Comparison of ENCODE assay signal across 27 cellular contexts in genomic region chr5:132622608-132623007, GRCh38. TPM values are rescaled to one million over a fixed set of nuclear protein-coding genes. Genes with fewer than 3 reads are reported as not detected.
DNase-seq lines count a peak whose midpoint lies in the region; ATAC-seq and TF ChIP-seq lines count a peak whose summit lies in the region.
"Had no signal": no experiment of that assay in that cellular context is flagged by ENCODE, and none has a peak within 500 bp of the region (broad histone marks: within the 10 kb centered on the region; RNA-seq: fewer than 3 reads in every experiment).

No MANE protein-coding gene starts in this region.

- H3K4me2 ChIP-seq in hepatocyte (no peak overlapping the region), neuronal stem cell (ENCODE audit: insufficient read depth, low read length, poor library complexity, severe bottlenecking) (no peak overlapping the region)
- H3K4me2 ChIP-seq: BLaER1 treated with 17β-estradiol and CSF1 and Interleukin-3, amounts not matched to agents 10 nM and 100 nM; GM23338 had no signal

- no peak overlapping the region for H3K18ac ChIP-seq in neuronal stem cell (ENCODE audit: low read length)

- no peak for ATAC-seq in T-helper 17 cell
- ATAC-seq: GM23338, PC-3 had no signal

- H3K9me3 Mint-ChIP-seq in activated CD4-positive, alpha-beta T cell treated with anti-CD3 and anti-CD28 coated beads, Interleukin-2, amount 10 ng/mL, durations not matched to agents 24 days and 14 days: peaks cover 5% of the 10 kb centered on the region
- H3K9me3 Mint-ChIP-seq in progenitor cell of endocrine pancreas (ENCODE audit: low read depth): peaks cover 6% of the 10 kb centered on the region
- H3K9me3 Mint-ChIP-seq: CD4-positive, alpha-beta memory T cell; GM23338 had no signal

- H3K27ac Mint-ChIP-seq in activated CD4-positive, alpha-beta T cell treated with anti-CD3 and anti-CD28 coated beads, Interleukin-2, amount 10 ng/mL, durations not matched to agents 24 days and 14 days: peak overlapping the region; percentile 5
- H3K27ac Mint-ChIP-seq in T-helper 17 cell: peak overlapping the region; percentile 62
- H3K27ac Mint-ChIP-seq in progenitor cell of endocrine pancreas: peak overlapping the region; percentile 80
- H3K27ac Mint-ChIP-seq: GM23338 had no signal

- no peak overlapping the region for H3K23ac ChIP-seq in neuronal stem cell (ENCODE audit: low read depth, low read length, poor library complexity)

- no peak for TF ChIP-seq CTCF in hepatocyte (IDR thresholded peaks at IDR 0.05; ENCODE audit: poor library complexity)
- no peak for TF ChIP-seq CTCF in progenitor cell of endocrine pancreas (IDR thresholded peaks at IDR 0.05; ENCODE audit: unreplicated experiment)

- no peak overlapping the region for H2BK12ac ChIP-seq in neuronal stem cell (ENCODE audit: low read length)

- no peak for DNase-seq in activated CD4-positive, alpha-beta T cell treated with anti-CD3 and anti-CD28 coated beads, Interleukin-2, amount 10 ng/mL, durations not matched to agents 24 days and 14 days
- no peak for DNase-seq in activated CD4-positive, alpha-beta T cell treated with anti-CD3 and anti-CD28 coated beads for 1 hour
- DNase-seq in T-helper 17 cell (no peak), hepatocyte (ENCODE audit: low spot score) (no peak), progenitor cell of endocrine pancreas (ENCODE audit: low spot score, unreplicated experiment) (no peak), neuronal stem cell (ENCODE audit: low spot score) (no peak), KG1 (lab: John Stamatoyannopoulos, UW) (no peak)
- no peak for DNase-seq in activated effector memory CD4-positive, alpha-beta T cell treated with anti-CD3 and anti-CD28 coated beads, Interleukin-2, amount 50 U/mL, for 16 hours
- DNase-seq: ACHN; Caco-2; CD4-positive, alpha-beta memory T cell; DMS153; MM.1S; NCI-H1048; NCI-H1417 treated with DMSO at 0.1 percent for 48 hours; NCI-H187; NCI-H446 treated with DMSO at 0.1 percent for 48 hours; NCI-H526 treated with DMSO at 0.1 percent for 48 hours; PC-3; Right ventricle myocardium superior had no signal

- peaks cover 52% of the 10 kb centered on the region for H3K36me3 Mint-ChIP-seq in activated CD4-positive, alpha-beta T cell treated with anti-CD3 and anti-CD28 coated beads, Interleukin-2, amount 10 ng/mL, durations not matched to agents 24 days and 14 days (ENCODE audit: low read depth)
- peaks cover 20% of the 10 kb centered on the region for H3K36me3 Mint-ChIP-seq in T-helper 17 cell (ENCODE audit: low read depth)
- H3K36me3 Mint-ChIP-seq in progenitor cell of endocrine pancreas (ENCODE audit: insufficient read depth): peaks cover 38% of the 10 kb centered on the region

- H3K4me3 ChIP-seq in hepatocyte: no peak overlapping the region
- H3K4me3 ChIP-seq in neuronal stem cell (ENCODE audit: low read length in 2 of 2): no peak overlapping the region
- H3K4me3 ChIP-seq: BLaER1 treated with 17β-estradiol and CSF1 and Interleukin-3, amounts not matched to agents 10 nM and 100 nM; GM23338; HAP-1 had no signal

- no peaks in the 10 kb centered on the region for H4K20me1 ChIP-seq in hepatocyte (ENCODE audit: insufficient read depth, poor library complexity, severe bottlenecking)
- H4K20me1 ChIP-seq: BLaER1 treated with 17β-estradiol and CSF1 and Interleukin-3, amounts not matched to agents 10 nM and 100 nM had no signal

- no peaks in the 10 kb centered on the region for H3K9me2 ChIP-seq in hepatocyte (replicated peaks; ENCODE audit: insufficient read depth)

- H3K79me2 ChIP-seq in hepatocyte: no peaks in the 10 kb centered on the region

- H3K27me3 ChIP-seq in hepatocyte (no peaks in the 10 kb centered on the region), neuronal stem cell (ENCODE audit: control insufficient read depth in 3 of 3, insufficient read depth in 3 of 3, low read depth in 1 of 3, low read length in 3 of 3) (no peaks in the 10 kb centered on the region)
- H3K27me3 ChIP-seq: BLaER1 treated with 17β-estradiol and CSF1 and Interleukin-3, amounts not matched to agents 10 nM and 100 nM had no signal

- H3K36me3 ChIP-seq in hepatocyte (replicated peaks; ENCODE audit: insufficient read depth, low read depth) (no peaks in the 10 kb centered on the region), neuronal stem cell (replicated peaks in 1 of 2; ENCODE audit: control insufficient read depth in 2 of 2, insufficient read depth in 2 of 2, low read length in 2 of 2) (peaks cover 0 to 9% of the 10 kb centered on the region in 2 donors)

- H3K4me3 Mint-ChIP-seq in activated CD4-positive, alpha-beta T cell treated with anti-CD3 and anti-CD28 coated beads, Interleukin-2, amount 10 ng/mL, durations not matched to agents 24 days and 14 days: no peak overlapping the region
- H3K4me3 Mint-ChIP-seq in T-helper 17 cell: no peak overlapping the region
- H3K4me3 Mint-ChIP-seq in progenitor cell of endocrine pancreas (ENCODE audit: low read depth): no peak overlapping the region
- H3K4me3 Mint-ChIP-seq: GM23338 had no signal

- no peak overlapping the region for H4K8ac ChIP-seq in neuronal stem cell (ENCODE audit: low read depth, low read length)

- H3K27me3 Mint-ChIP-seq in activated CD4-positive, alpha-beta T cell treated with anti-CD3 and anti-CD28 coated beads, Interleukin-2, amount 10 ng/mL, durations not matched to agents 24 days and 14 days: no peaks in the 10 kb centered on the region
- no peaks in the 10 kb centered on the region for H3K27me3 Mint-ChIP-seq in T-helper 17 cell
- H3K27me3 Mint-ChIP-seq in progenitor cell of endocrine pancreas: no peaks in the 10 kb centered on the region
- H3K27me3 Mint-ChIP-seq: CD4-positive, alpha-beta memory T cell had no signal

- no peak overlapping the region for H4K91ac ChIP-seq in neuronal stem cell (ENCODE audit: low read depth, low read length, poor library complexity)

- peak overlapping the region; percentile 1 for H3K27ac ChIP-seq in hepatocyte
- no peak overlapping the region for H3K27ac ChIP-seq in neuronal stem cell (replicated peaks; ENCODE audit: low read length)
- H3K27ac ChIP-seq: 22Rv1; BLaER1 treated with 17β-estradiol and CSF1 and Interleukin-3, amounts not matched to agents 10 nM and 100 nM had no signal

- no peak overlapping the region for H3K9ac ChIP-seq in neuronal stem cell (ENCODE audit: low read depth, low read length, poor library complexity)
- H3K9ac ChIP-seq: BLaER1 treated with 17β-estradiol and CSF1 and Interleukin-3, amounts not matched to agents 10 nM and 100 nM had no signal

- no peak overlapping the region for H3K4ac ChIP-seq in neuronal stem cell (ENCODE audit: low read length)

- H3K9me3 ChIP-seq in T-helper 17 cell (ENCODE audit: control insufficient read depth, low read length, poor library complexity, severe bottlenecking): no peaks in the 10 kb centered on the region
- no peaks in the 10 kb centered on the region for H3K9me3 ChIP-seq in hepatocyte (ENCODE audit: low read depth)
- H3K9me3 ChIP-seq in neuronal stem cell (replicated peaks in 1 of 2; ENCODE audit: control insufficient read depth in 2 of 2, insufficient read depth in 1 of 2, low read depth in 1 of 2, low read length in 2 of 2): no peaks in the 10 kb centered on the region
- H3K9me3 ChIP-seq: BLaER1 treated with 17β-estradiol and CSF1 and Interleukin-3, amounts not matched to agents 10 nM and 100 nM; Caco-2; HAP-1 had no signal

- H3K4me1 ChIP-seq in hepatocyte (ENCODE audit: insufficient read depth) (no peaks in the 10 kb centered on the region), neuronal stem cell (ENCODE audit: control insufficient read depth in 2 of 2, insufficient read depth in 1 of 2, low read depth in 1 of 2, low read length in 2 of 2) (no peaks in the 10 kb centered on the region)
- H3K4me1 ChIP-seq: BLaER1 treated with 17β-estradiol and CSF1 and Interleukin-3, amounts not matched to agents 10 nM and 100 nM; HAP-1 had no signal

- no peak overlapping the region for H2BK5ac ChIP-seq in neuronal stem cell (ENCODE audit: low read length)

- H2AK5ac ChIP-seq in neuronal stem cell (ENCODE audit: low read depth, low read length): no peak overlapping the region

- H3K14ac ChIP-seq in neuronal stem cell (ENCODE audit: low read length): no peak overlapping the region

- H2AFZ ChIP-seq in hepatocyte (no peak overlapping the region), neuronal stem cell (ENCODE audit: low read length) (no peak overlapping the region)
- H2AFZ ChIP-seq: GM23338 had no signal

- H2BK120ac ChIP-seq in neuronal stem cell (ENCODE audit: low read depth, low read length): no peak overlapping the region

- no peak overlapping the region for H2BK15ac ChIP-seq in neuronal stem cell (ENCODE audit: low read length)

- intact Hi-C loops in activated CD4-positive, alpha-beta T cell treated with anti-CD3 and anti-CD28 coated beads, Interleukin-2, amount 10 ng/mL, durations not matched to agents 24 days and 14 days (cut with micrococcal nuclease): loop anchor here (1.0 kb wide), 1 partner anchor 14 kb away; no protein-coding TSS in a partner anchor

- peaks cover 7% of the 10 kb centered on the region for H3K4me1 Mint-ChIP-seq in activated CD4-positive, alpha-beta T cell treated with anti-CD3 and anti-CD28 coated beads, Interleukin-2, amount 10 ng/mL, durations not matched to agents 24 days and 14 days
- H3K4me1 Mint-ChIP-seq in T-helper 17 cell (peaks cover 13% of the 10 kb centered on the region), progenitor cell of endocrine pancreas (ENCODE audit: low read depth) (peaks cover 18% of the 10 kb centered on the region)
- H3K4me1 Mint-ChIP-seq: GM23338 had no signal

- H3K79me1 ChIP-seq in neuronal stem cell (ENCODE audit: low read depth, low read length): no peaks in the 10 kb centered on the region

RNA-seq across cellular contexts. Expression of gene IL13, which starts 35.4 kb away (rescaled TPM):
- total RNA-seq in activated CD4-positive, alpha-beta T cell treated with anti-CD3 and anti-CD28 coated beads, Interleukin-2, amount 10 ng/mL, durations not matched to agents 24 days and 14 days: 231 and 239 TPM in 2 replicates
- under 1 TPM in 1 of 2 donors, not detected in 1; 0.20 TPM for total RNA-seq in T-helper 17 cell
- not detected in 2 replicates for total RNA-seq in hepatocyte
- not detected in 2 replicates for polyA plus RNA-seq in hepatocyte
- not detected in 2 replicates for total RNA-seq in progenitor cell of endocrine pancreas
- polyA plus RNA-seq in neuronal stem cell (2013, experiment 1 of 2): not detected
- not detected for polyA plus RNA-seq in neuronal stem cell (2013, experiment 2 of 2)
- total RNA-seq: Caco-2; CD4-positive, alpha-beta memory T cell; G401; GM23338; LHCN-M2; PC-3; Right ventricle myocardium superior; RPMI7951 had no signal
- polyA plus RNA-seq: CD4-positive, alpha-beta memory T cell; GM23338 had no signal

RNA-seq across cellular contexts. Expression of gene IL4, which starts 51.2 kb away (rescaled TPM):
- 20.5 and 21.2 TPM in 2 replicates for total RNA-seq in activated CD4-positive, alpha-beta T cell treated with anti-CD3 and anti-CD28 coated beads, Interleukin-2, amount 10 ng/mL, durations not matched to agents 24 days and 14 days
- total RNA-seq in T-helper 17 cell (not detected), hepatocyte (not detected in 2 replicates), progenitor cell of endocrine pancreas (not detected in 2 replicates)
- polyA plus RNA-seq in hepatocyte: not detected in 2 replicates
- polyA plus RNA-seq in neuronal stem cell (2013, experiment 1 of 2): not detected
- polyA plus RNA-seq in neuronal stem cell (2013, experiment 2 of 2): not detected
- total RNA-seq: Caco-2; CD4-positive, alpha-beta memory T cell; G401; GM23338; LHCN-M2; PC-3; Right ventricle myocardium superior; RPMI7951 had no signal
- polyA plus RNA-seq: CD4-positive, alpha-beta memory T cell; GM23338 had no signal

Comparison
In these comparisons a context has a peak if more than half of its experiments do, and no peak if none do; other contexts are left out.
1. H3K27ac Mint-ChIP-seq: peak in every context shown above with its lines; median percentile 80 in progenitor cell of endocrine pancreas; 62 in T-helper 17 cell; 5 in activated CD4-positive, alpha-beta T cell treated with anti-CD3 and anti-CD28 coated beads, Interleukin-2, amount 10 ng/mL, durations not matched to agents 24 days and 14 days.
2. RNA of gene IL13, which starts 35.4 kb away (total RNA-seq): 231 to 239 TPM in activated CD4-positive, alpha-beta T cell treated with anti-CD3 and anti-CD28 coated beads, Interleukin-2, amount 10 ng/mL, durations not matched to agents 24 days and 14 days; 0.20 TPM in T-helper 17 cell, not detected in progenitor cell of endocrine pancreas and not detected in hepatocyte; every median in the first group is over 100 times any median in the second.
3. RNA of gene IL4, which starts 51.2 kb away (total RNA-seq): 20.5 to 21.2 TPM in activated CD4-positive, alpha-beta T cell treated with anti-CD3 and anti-CD28 coated beads, Interleukin-2, amount 10 ng/mL, durations not matched to agents 24 days and 14 days; not detected in T-helper 17 cell, not detected in hepatocyte and not detected in progenitor cell of endocrine pancreas; every median in the first group is over 10 times any median in the second.